8 cellular contexts compared by ENCODE assay signal in the genomic region with DNA sequence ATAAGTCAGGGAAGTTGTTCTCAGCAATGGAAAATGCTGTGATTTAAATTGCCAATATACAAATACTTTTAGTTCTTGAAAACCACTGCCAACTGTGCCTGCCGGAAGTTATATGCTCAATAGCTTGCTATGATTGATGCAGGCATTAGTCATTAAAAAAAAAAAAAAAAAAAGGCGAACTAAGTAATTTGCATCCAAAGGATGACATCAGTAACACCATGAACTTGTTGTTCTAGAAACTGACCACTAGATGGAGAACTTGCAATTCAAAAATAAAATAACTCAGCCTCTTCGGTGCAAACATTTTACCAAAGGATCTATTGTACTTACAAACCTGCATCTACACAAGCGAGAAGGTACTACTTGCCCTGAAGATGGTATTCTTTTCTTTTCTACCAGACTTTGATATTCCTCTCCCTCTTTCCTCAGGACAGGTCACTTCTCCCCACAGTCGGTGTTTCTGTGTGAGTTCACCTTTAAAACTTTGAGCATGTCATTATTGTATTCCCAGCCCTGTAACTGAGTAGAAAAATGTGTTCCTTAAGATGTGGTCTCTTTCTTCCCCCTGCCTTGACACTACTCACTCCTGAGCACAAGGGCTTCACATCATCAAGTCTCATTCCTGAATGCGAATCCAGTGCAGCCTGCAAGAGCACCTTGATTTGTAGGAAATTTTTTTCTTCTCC.
A peak's percentile ranks its signal among the peaks of the same experiment; 100 is the strongest.
DNase-seq lines count a peak whose midpoint lies in the region; ATAC-seq, FAIRE-seq and TF ChIP-seq lines count a peak whose summit lies in the region.

No MANE protein-coding gene starts in this region.

- peak; percentile 76 for DNase-seq in AG08395 (ENCODE audit: low spot score)
- DNase-seq in GM12892 (ENCODE audit: insufficient read length), result no peak
- DNase-seq in NCI-H1048 (lab: John Stamatoyannopoulos, UW), result peak; percentile 52
- peak; percentile 66 for DNase-seq in SK-N-DZ (ENCODE audit: low spot score)
- DNase-seq in mesenteric fat pad (ENCODE audit: low spot score), result no peak

- no peaks in the 10 kb centered on the region for H3K27me3 Mint-ChIP-seq in nephron (ENCODE audit: low read depth)

- H3K36me3 Mint-ChIP-seq in nephron (ENCODE audit: low read depth), result no peaks in the 10 kb centered on the region

- H3K4me3 Mint-ChIP-seq in nephron, result no peak overlapping the region

- TF ChIP-seq CTCF in nephron (IDR thresholded peaks at IDR 0.05; ENCODE audit: unreplicated experiment in 3 of 3), result peak; percentile 64 to 84 (median 64)

- ATAC-seq in HG02759 (IDR thresholded peaks at IDR 0.05; ENCODE audit: unreplicated experiment) (peak; percentile 71), esophagus mucosa (peak; percentile 92)

- no peak for TF ChIP-seq POLR2A in GM12892 (IDR thresholded peaks at IDR 0.05; ENCODE audit: low read depth, low read length)

- H3K9me3 Mint-ChIP-seq in nephron, result no peaks in the 10 kb centered on the region

- peak; percentile 48 for FAIRE-seq in GM12892 (lab: Jason Lieb, UNC)

- peaks cover 13% of the 10 kb centered on the region for H3K4me1 Mint-ChIP-seq in nephron

- H3K27ac Mint-ChIP-seq in nephron, result peak overlapping the region in 1 of 3 experiments; percentile 6

Comparison
In these comparisons a context has a peak if more than half of its experiments do, and no peak if none do; other contexts are left out.
1. DNase-seq: peak in AG08395 (single experiment), NCI-H1048 (single experiment) and SK-N-DZ (single experiment); none in GM12892 (single experiment) and mesenteric fat pad (single experiment).